Comparison of ENCODE assay signal across 10 cellular contexts in genomic region chr22:22348127-22348814, GRCh38.
DNase-seq lines count a peak whose midpoint lies in the region; ATAC-seq and TF ChIP-seq lines count a peak whose summit lies in the region.
"Had no signal": no experiment of that assay in that cellular context is flagged by ENCODE, and none has a peak within 500 bp of the region (broad histone marks: within the 10 kb centered on the region; RNA-seq: fewer than 3 reads in every experiment).

No MANE protein-coding gene starts in this region.

- H3K27ac ChIP-seq in OCI-LY7 (ENCODE audit: low read depth, low read length, poor library complexity, severe bottlenecking): no peak overlapping the region
- no peak overlapping the region for H3K27ac ChIP-seq in gastroesophageal sphincter
- H3K27ac ChIP-seq: upper lobe of left lung had no signal

- no peaks in the 10 kb centered on the region for H3K9me3 ChIP-seq in OCI-LY7 (ENCODE audit: low read length)
- no peaks in the 10 kb centered on the region for H3K9me3 ChIP-seq in gastroesophageal sphincter
- H3K9me3 ChIP-seq: HAP-1, upper lobe of left lung had no signal

- BruUV-seq in OCI-LY7 (replicated peaks; lab: Mats Ljungman, UMichigan): no TSS peak

- H3K36me3 ChIP-seq in OCI-LY7 (ENCODE audit: insufficient read depth, low read length) (no peaks in the 10 kb centered on the region), gastroesophageal sphincter (no peaks in the 10 kb centered on the region)
- H3K36me3 ChIP-seq: HAP-1, upper lobe of left lung had no signal

- H3K9me3 Mint-ChIP-seq in activated naive CD4-positive, alpha-beta T cell treated with anti-CD3 and anti-CD28 coated beads, Interleukin-2, amount 10 ng/mL, durations not matched to agents 7 days and 5 days: no peaks in the 10 kb centered on the region

- intact Hi-C loops in OCI-LY7 (cut with micrococcal nuclease; ENCODE audit: unreplicated experiment): no loop called here
- intact Hi-C loops in head of caudate nucleus (cut with DNase I): loop anchor here (1.0 kb wide), 1 partner anchor 50 kb away; no protein-coding TSS in a partner anchor

- ATAC-seq in GM19023 (IDR thresholded peaks at IDR 0.05; ENCODE audit: unreplicated experiment) (no peak), gastroesophageal sphincter (no peak)

- H3K27me3 Mint-ChIP-seq in activated naive CD4-positive, alpha-beta T cell treated with anti-CD3 and anti-CD28 coated beads, Interleukin-2, amount 10 ng/mL, durations not matched to agents 7 days and 5 days: peaks cover 53% of the 10 kb centered on the region

- CTCF ChIA-PET in activated naive CD4-positive, alpha-beta T cell treated with anti-CD3 and anti-CD28 coated beads, Interleukin-2, amount 10 ng/mL, durations not matched to agents 7 days and 5 days (lab: Charles Lee): interaction anchor here (0.7 to 1.4 kb wide), 5 partner anchors 9 to 287 kb away, joined by 3 to 4 read pairs (median 3); no protein-coding TSS in a partner anchor
- CTCF ChIA-PET in OCI-LY7 (lab: Charles Lee; ENCODE audit: unreplicated experiment): interaction anchor here (0.6 to 1.2 kb wide), 2 partner anchors 47 to 49 kb away, joined by 4 read pairs; no protein-coding TSS in a partner anchor

- POLR2A ChIA-PET in OCI-LY7 (lab: Charles Lee): interaction anchor here (1.2 to 1.3 kb wide), 2 partner anchors 48 to 49 kb away, joined by 4 read pairs; no protein-coding TSS in a partner anchor

- WGBS in gastroesophageal sphincter (ENCODE audit: low coverage in 1 of 2), 2 donors: 36 to 59% methylated on average over 2 to 5 of the region's 5 CpGs

- peaks cover 41% of the 10 kb centered on the region for H3K4me1 ChIP-seq in OCI-LY7 (ENCODE audit: insufficient read depth, low read length, poor library complexity, severe bottlenecking)
- no peaks in the 10 kb centered on the region for H3K4me1 ChIP-seq in gastroesophageal sphincter
- H3K4me1 ChIP-seq: HAP-1 had no signal

- peak overlapping the region; percentile 79 for H2AFZ ChIP-seq in OCI-LY7 (ENCODE audit: low read length)

- H3K27me3 ChIP-seq in gastroesophageal sphincter: peaks cover 61% of the 10 kb centered on the region
- H3K27me3 ChIP-seq: upper lobe of left lung had no signal

- peak; percentile 80 for TF ChIP-seq CTCF in OCI-LY7 (conservative IDR thresholded peaks at IDR 0.05; ENCODE audit: low read length)
- TF ChIP-seq CTCF in gastroesophageal sphincter (IDR thresholded peaks at IDR 0.05): no peak

- H3K9me2 ChIP-seq in OCI-LY7 (ENCODE audit: insufficient read depth, low read length): no peaks in the 10 kb centered on the region

- no peaks in the 10 kb centered on the region for H4K20me1 ChIP-seq in OCI-LY7 (ENCODE audit: insufficient read depth, low read length)

- H3K4me3 ChIP-seq in OCI-LY7 (ENCODE audit: low read depth, low read length, poor library complexity, severe bottlenecking): no peak overlapping the region
- no peak overlapping the region for H3K4me3 ChIP-seq in gastroesophageal sphincter
- H3K4me3 ChIP-seq: HAP-1, upper lobe of left lung had no signal

- H3K36me3 Mint-ChIP-seq in activated naive CD4-positive, alpha-beta T cell treated with anti-CD3 and anti-CD28 coated beads, Interleukin-2, amount 10 ng/mL, durations not matched to agents 7 days and 5 days: no peaks in the 10 kb centered on the region

- no peak for TF ChIP-seq EP300 in gastroesophageal sphincter (IDR thresholded peaks at IDR 0.05)

- H3K4me2 ChIP-seq in OCI-LY7 (ENCODE audit: low read length): no peak overlapping the region; the same call in 1 of the 2 replicates

- no peak for TF ChIP-seq POLR2A in gastroesophageal sphincter (IDR thresholded peaks at IDR 0.05)

- no peaks in the 10 kb centered on the region for H3K79me2 ChIP-seq in OCI-LY7 (ENCODE audit: insufficient read depth, low read depth, low read length)

- peaks cover 6% of the 10 kb centered on the region for H3K4me1 Mint-ChIP-seq in activated naive CD4-positive, alpha-beta T cell treated with anti-CD3 and anti-CD28 coated beads, Interleukin-2, amount 10 ng/mL, durations not matched to agents 7 days and 5 days

- no peak overlapping the region for H3K27ac Mint-ChIP-seq in activated naive CD4-positive, alpha-beta T cell treated with anti-CD3 and anti-CD28 coated beads, Interleukin-2, amount 10 ng/mL, durations not matched to agents 7 days and 5 days

- DNase-seq in activated naive CD4-positive, alpha-beta T cell treated with anti-CD3 and anti-CD28 coated beads, Interleukin-2, amount 10 ng/mL, durations not matched to agents 7 days and 5 days: peak; percentile 39
- no peak for DNase-seq in activated naive CD4-positive, alpha-beta T cell treated with anti-CD3 and anti-CD28 coated beads, Interleukin-2, amount 50 U/mL, for 16 hours
- DNase-seq in OCI-LY7 (ENCODE audit: low spot score) (peak; percentile 75), head of caudate nucleus (peak in 41 of 42 donors; percentile 12 to 87 (median 66)), superior temporal gyrus (ENCODE audit: extremely low spot score) (peak; percentile 88)
- no peak for DNase-seq in stimulated activated CD4-positive, alpha-beta T cell treated with anti-CD3 and anti-CD28 coated beads, Interleukin-4, amount 100 ng/mL, for 4 hours
- DNase-seq: upper lobe of left lung had no signal

- no peak overlapping the region for H3K4me3 Mint-ChIP-seq in activated naive CD4-positive, alpha-beta T cell treated with anti-CD3 and anti-CD28 coated beads, Interleukin-2, amount 10 ng/mL, durations not matched to agents 7 days and 5 days

Comparison
In these comparisons a context has a peak if more than half of its experiments do, and no peak if none do; other contexts are left out.
1. DNase-seq: peak in activated naive CD4-positive, alpha-beta T cell treated with anti-CD3 and anti-CD28 coated beads, Interleukin-2, amount 10 ng/mL, durations not matched to agents 7 days and 5 days (single experiment), OCI-LY7 (single experiment), head of caudate nucleus (41 of 42) and superior temporal gyrus (single experiment); none in activated naive CD4-positive, alpha-beta T cell treated with anti-CD3 and anti-CD28 coated beads, Interleukin-2, amount 50 U/mL, for 16 hours (single experiment) and stimulated activated CD4-positive, alpha-beta T cell treated with anti-CD3 and anti-CD28 coated beads, Interleukin-4, amount 100 ng/mL, for 4 hours (0 of 2).